Comparison of ENCODE assay signal across 1 cellular context in genomic region chr20:370977-371754, GRCh38.
TF ChIP-seq lines count a peak whose summit lies in the region.

No MANE protein-coding gene starts in this region.

TF ChIP-seq in K562, 482 proteins besides CTCF, POLR2A, EP300 and RAD21 (continued from another document and continues in another):
- TF ChIP-seq, protein P1, sequence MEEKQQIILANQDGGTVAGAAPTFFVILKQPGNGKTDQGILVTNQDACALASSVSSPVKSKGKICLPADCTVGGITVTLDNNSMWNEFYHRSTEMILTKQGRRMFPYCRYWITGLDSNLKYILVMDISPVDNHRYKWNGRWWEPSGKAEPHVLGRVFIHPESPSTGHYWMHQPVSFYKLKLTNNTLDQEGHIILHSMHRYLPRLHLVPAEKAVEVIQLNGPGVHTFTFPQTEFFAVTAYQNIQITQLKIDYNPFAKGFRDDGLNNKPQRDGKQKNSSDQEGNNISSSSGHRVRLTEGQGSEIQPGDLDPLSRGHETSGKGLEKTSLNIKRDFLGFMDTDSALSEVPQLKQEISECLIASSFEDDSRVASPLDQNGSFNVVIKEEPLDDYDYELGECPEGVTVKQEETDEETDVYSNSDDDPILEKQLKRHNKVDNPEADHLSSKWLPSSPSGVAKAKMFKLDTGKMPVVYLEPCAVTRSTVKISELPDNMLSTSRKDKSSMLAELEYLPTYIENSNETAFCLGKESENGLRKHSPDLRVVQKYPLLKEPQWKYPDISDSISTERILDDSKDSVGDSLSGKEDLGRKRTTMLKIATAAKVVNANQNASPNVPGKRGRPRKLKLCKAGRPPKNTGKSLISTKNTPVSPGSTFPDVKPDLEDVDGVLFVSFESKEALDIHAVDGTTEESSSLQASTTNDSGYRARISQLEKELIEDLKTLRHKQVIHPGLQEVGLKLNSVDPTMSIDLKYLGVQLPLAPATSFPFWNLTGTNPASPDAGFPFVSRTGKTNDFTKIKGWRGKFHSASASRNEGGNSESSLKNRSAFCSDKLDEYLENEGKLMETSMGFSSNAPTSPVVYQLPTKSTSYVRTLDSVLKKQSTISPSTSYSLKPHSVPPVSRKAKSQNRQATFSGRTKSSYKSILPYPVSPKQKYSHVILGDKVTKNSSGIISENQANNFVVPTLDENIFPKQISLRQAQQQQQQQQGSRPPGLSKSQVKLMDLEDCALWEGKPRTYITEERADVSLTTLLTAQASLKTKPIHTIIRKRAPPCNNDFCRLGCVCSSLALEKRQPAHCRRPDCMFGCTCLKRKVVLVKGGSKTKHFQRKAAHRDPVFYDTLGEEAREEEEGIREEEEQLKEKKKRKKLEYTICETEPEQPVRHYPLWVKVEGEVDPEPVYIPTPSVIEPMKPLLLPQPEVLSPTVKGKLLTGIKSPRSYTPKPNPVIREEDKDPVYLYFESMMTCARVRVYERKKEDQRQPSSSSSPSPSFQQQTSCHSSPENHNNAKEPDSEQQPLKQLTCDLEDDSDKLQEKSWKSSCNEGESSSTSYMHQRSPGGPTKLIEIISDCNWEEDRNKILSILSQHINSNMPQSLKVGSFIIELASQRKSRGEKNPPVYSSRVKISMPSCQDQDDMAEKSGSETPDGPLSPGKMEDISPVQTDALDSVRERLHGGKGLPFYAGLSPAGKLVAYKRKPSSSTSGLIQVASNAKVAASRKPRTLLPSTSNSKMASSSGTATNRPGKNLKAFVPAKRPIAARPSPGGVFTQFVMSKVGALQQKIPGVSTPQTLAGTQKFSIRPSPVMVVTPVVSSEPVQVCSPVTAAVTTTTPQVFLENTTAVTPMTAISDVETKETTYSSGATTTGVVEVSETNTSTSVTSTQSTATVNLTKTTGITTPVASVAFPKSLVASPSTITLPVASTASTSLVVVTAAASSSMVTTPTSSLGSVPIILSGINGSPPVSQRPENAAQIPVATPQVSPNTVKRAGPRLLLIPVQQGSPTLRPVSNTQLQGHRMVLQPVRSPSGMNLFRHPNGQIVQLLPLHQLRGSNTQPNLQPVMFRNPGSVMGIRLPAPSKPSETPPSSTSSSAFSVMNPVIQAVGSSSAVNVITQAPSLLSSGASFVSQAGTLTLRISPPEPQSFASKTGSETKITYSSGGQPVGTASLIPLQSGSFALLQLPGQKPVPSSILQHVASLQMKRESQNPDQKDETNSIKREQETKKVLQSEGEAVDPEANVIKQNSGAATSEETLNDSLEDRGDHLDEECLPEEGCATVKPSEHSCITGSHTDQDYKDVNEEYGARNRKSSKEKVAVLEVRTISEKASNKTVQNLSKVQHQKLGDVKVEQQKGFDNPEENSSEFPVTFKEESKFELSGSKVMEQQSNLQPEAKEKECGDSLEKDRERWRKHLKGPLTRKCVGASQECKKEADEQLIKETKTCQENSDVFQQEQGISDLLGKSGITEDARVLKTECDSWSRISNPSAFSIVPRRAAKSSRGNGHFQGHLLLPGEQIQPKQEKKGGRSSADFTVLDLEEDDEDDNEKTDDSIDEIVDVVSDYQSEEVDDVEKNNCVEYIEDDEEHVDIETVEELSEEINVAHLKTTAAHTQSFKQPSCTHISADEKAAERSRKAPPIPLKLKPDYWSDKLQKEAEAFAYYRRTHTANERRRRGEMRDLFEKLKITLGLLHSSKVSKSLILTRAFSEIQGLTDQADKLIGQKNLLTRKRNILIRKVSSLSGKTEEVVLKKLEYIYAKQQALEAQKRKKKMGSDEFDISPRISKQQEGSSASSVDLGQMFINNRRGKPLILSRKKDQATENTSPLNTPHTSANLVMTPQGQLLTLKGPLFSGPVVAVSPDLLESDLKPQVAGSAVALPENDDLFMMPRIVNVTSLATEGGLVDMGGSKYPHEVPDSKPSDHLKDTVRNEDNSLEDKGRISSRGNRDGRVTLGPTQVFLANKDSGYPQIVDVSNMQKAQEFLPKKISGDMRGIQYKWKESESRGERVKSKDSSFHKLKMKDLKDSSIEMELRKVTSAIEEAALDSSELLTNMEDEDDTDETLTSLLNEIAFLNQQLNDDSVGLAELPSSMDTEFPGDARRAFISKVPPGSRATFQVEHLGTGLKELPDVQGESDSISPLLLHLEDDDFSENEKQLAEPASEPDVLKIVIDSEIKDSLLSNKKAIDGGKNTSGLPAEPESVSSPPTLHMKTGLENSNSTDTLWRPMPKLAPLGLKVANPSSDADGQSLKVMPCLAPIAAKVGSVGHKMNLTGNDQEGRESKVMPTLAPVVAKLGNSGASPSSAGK (IDR thresholded peaks at IDR 0.05) = peak; percentile 30; the same call in 1 of the 2 replicates
- TF ChIP-seq KLF6 (CRISPR knock-in tag; IDR thresholded peaks at IDR 0.05; ENCODE audit: borderline replicate concordance) (no peak; the same call in 1 of the 2 replicates), SFPQ (IDR thresholded peaks at IDR 0.05; ENCODE audit: low read depth, low read length) (no peak), SAP30 (IDR thresholded peaks at IDR 0.05; ENCODE audit: borderline replicate concordance, insufficient read depth, low read depth, low read length, poor library complexity, severe bottlenecking) (no peak), POLR2AphosphoS2 (IDR thresholded peaks at IDR 0.05; ENCODE audit: low read length) (no peak), ZNF41 (CRISPR knock-in tag; conservative IDR thresholded peaks at IDR 0.05) (0 out of 2 replicates have a peak, but pooled peaks have one; percentile 7), L3MBTL2 (IDR thresholded peaks at IDR 0.05) (no peak), MCM2 (IDR thresholded peaks at IDR 0.05; ENCODE audit: low read depth) (no peak), ZNF592 (IDR thresholded peaks at IDR 0.05) (peak; percentile 65; the same call in 1 of the 2 replicates), ZNF586 (CRISPR knock-in tag; conservative IDR thresholded peaks at IDR 0.05) (no peak), NR3C1 (CRISPR knock-in tag; IDR thresholded peaks at IDR 0.05) (no peak), ZSCAN32 (CRISPR knock-in tag; IDR thresholded peaks at IDR 0.05) (no peak), ZNF239 (CRISPR knock-in tag; IDR thresholded peaks at IDR 0.05) (peak; percentile 4; the same call in 1 of the 2 replicates), SP1 (CRISPR knock-in tag; IDR thresholded peaks at IDR 0.05) (no peak), ARID1B (IDR thresholded peaks at IDR 0.05) (peak; percentile 16; the same call in 1 of the 2 replicates), CXXC5 (CRISPR knock-in tag; IDR thresholded peaks at IDR 0.05) (peak; percentile 32), CREBBP (IDR thresholded peaks at IDR 0.05; ENCODE audit: low read depth, low read length) (no peak), PPARD (CRISPR knock-in tag; IDR thresholded peaks at IDR 0.05) (no peak)
- TF ChIP-seq, protein P2, sequence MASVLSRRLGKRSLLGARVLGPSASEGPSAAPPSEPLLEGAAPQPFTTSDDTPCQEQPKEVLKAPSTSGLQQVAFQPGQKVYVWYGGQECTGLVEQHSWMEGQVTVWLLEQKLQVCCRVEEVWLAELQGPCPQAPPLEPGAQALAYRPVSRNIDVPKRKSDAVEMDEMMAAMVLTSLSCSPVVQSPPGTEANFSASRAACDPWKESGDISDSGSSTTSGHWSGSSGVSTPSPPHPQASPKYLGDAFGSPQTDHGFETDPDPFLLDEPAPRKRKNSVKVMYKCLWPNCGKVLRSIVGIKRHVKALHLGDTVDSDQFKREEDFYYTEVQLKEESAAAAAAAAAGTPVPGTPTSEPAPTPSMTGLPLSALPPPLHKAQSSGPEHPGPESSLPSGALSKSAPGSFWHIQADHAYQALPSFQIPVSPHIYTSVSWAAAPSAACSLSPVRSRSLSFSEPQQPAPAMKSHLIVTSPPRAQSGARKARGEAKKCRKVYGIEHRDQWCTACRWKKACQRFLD (CRISPR knock-in tag; IDR thresholded peaks at IDR 0.05) = no peak
- TF ChIP-seq, protein P3, sequence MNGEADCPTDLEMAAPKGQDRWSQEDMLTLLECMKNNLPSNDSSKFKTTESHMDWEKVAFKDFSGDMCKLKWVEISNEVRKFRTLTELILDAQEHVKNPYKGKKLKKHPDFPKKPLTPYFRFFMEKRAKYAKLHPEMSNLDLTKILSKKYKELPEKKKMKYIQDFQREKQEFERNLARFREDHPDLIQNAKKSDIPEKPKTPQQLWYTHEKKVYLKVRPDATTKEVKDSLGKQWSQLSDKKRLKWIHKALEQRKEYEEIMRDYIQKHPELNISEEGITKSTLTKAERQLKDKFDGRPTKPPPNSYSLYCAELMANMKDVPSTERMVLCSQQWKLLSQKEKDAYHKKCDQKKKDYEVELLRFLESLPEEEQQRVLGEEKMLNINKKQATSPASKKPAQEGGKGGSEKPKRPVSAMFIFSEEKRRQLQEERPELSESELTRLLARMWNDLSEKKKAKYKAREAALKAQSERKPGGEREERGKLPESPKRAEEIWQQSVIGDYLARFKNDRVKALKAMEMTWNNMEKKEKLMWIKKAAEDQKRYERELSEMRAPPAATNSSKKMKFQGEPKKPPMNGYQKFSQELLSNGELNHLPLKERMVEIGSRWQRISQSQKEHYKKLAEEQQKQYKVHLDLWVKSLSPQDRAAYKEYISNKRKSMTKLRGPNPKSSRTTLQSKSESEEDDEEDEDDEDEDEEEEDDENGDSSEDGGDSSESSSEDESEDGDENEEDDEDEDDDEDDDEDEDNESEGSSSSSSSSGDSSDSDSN (IDR thresholded peaks at IDR 0.05; ENCODE audit: borderline replicate concordance in 1 of 2, low read depth in 2 of 2, low read length in 2 of 2) = no peak
- TF ChIP-seq, protein P4, sequence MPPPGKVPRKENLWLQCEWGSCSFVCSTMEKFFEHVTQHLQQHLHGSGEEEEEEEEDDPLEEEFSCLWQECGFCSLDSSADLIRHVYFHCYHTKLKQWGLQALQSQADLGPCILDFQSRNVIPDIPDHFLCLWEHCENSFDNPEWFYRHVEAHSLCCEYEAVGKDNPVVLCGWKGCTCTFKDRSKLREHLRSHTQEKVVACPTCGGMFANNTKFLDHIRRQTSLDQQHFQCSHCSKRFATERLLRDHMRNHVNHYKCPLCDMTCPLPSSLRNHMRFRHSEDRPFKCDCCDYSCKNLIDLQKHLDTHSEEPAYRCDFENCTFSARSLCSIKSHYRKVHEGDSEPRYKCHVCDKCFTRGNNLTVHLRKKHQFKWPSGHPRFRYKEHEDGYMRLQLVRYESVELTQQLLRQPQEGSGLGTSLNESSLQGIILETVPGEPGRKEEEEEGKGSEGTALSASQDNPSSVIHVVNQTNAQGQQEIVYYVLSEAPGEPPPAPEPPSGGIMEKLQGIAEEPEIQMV (tag; conservative IDR thresholded peaks at IDR 0.05; ENCODE audit: low read depth) = no peak
- TF ChIP-seq, protein P5, sequence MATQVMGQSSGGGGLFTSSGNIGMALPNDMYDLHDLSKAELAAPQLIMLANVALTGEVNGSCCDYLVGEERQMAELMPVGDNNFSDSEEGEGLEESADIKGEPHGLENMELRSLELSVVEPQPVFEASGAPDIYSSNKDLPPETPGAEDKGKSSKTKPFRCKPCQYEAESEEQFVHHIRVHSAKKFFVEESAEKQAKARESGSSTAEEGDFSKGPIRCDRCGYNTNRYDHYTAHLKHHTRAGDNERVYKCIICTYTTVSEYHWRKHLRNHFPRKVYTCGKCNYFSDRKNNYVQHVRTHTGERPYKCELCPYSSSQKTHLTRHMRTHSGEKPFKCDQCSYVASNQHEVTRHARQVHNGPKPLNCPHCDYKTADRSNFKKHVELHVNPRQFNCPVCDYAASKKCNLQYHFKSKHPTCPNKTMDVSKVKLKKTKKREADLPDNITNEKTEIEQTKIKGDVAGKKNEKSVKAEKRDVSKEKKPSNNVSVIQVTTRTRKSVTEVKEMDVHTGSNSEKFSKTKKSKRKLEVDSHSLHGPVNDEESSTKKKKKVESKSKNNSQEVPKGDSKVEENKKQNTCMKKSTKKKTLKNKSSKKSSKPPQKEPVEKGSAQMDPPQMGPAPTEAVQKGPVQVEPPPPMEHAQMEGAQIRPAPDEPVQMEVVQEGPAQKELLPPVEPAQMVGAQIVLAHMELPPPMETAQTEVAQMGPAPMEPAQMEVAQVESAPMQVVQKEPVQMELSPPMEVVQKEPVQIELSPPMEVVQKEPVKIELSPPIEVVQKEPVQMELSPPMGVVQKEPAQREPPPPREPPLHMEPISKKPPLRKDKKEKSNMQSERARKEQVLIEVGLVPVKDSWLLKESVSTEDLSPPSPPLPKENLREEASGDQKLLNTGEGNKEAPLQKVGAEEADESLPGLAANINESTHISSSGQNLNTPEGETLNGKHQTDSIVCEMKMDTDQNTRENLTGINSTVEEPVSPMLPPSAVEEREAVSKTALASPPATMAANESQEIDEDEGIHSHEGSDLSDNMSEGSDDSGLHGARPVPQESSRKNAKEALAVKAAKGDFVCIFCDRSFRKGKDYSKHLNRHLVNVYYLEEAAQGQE (CRISPR knock-in tag; IDR thresholded peaks at IDR 0.05; ENCODE audit: low read depth) = no peak
